ENCODE assay signal across 19 cellular contexts in genomic region chr5:136039202-136039601, GRCh38. TPM values are rescaled to one million over a fixed set of nuclear protein-coding genes. Genes with fewer than 3 reads are reported as not detected.
DNase-seq lines count a peak whose midpoint lies in the region; ATAC-seq, FAIRE-seq and TF ChIP-seq lines count a peak whose summit lies in the region.
"Had no signal": no experiment of that assay in that cellular context is flagged by ENCODE, and none has a peak within 500 bp of the region (broad histone marks: within the 10 kb centered on the region; RNA-seq: fewer than 3 reads in every experiment).

No MANE protein-coding gene starts in this region.

- 100% methylated on average over 2 of the region's 2 CpGs for WGBS in mammary epithelial cell (ENCODE audit: low coverage, missing lambda C conversion rate)

- no peak for ATAC-seq in stimulated activated naive CD8-positive, alpha-beta T cell treated with anti-CD3 and anti-CD28 coated beads, Interleukin-15, Interleukin-2, amounts not matched to agents 100 U/mL and 50 U/mL, for 24 hours

- no peaks in the 10 kb centered on the region for H3K27me3 Mint-ChIP-seq in MCF 10A (ENCODE audit: insufficient read depth, unreplicated experiment)
- H3K27me3 Mint-ChIP-seq: CD4-positive, alpha-beta T cell had no signal

- H2AFZ ChIP-seq in osteoblast (ENCODE audit: low read length) (no peak overlapping the region), mammary epithelial cell (ENCODE audit: low read depth, low read length) (no peak overlapping the region)

- TF ChIP-seq CTCF in RWPE1 (conservative IDR thresholded peaks at IDR 0.05; ENCODE audit: low read depth): no peak
- peak; percentile 25 for TF ChIP-seq CTCF in cardiac fibroblast (IDR thresholded peaks at IDR 0.05; ENCODE audit: low read depth, low read length)
- TF ChIP-seq CTCF in osteoblast (IDR thresholded peaks at IDR 0.05; ENCODE audit: extremely low read depth, low read depth, low read length): peak; percentile 11
- no peak for TF ChIP-seq CTCF in mammary epithelial cell (conservative IDR thresholded peaks at IDR 0.05 in 1 of 2, IDR thresholded peaks at IDR 0.05 in 1 of 2; ENCODE audit: extremely low read depth in 1 of 2, insufficient read depth in 1 of 2, low read depth in 1 of 2, low read length in 2 of 2)
- no peak for TF ChIP-seq CTCF in MCF 10A (IDR thresholded peaks at IDR 0.05; ENCODE audit: unreplicated experiment)

- H4K20me1 ChIP-seq in osteoblast (ENCODE audit: insufficient read depth, low read length): peaks cover 6% of the 10 kb centered on the region
- H4K20me1 ChIP-seq in mammary epithelial cell (ENCODE audit: insufficient read depth, low read length): no peaks in the 10 kb centered on the region

- peaks cover 62% of the 10 kb centered on the region for H3K4me1 Mint-ChIP-seq in MCF 10A (ENCODE audit: insufficient read depth, unreplicated experiment)

- H3K4me3 ChIP-seq in cardiac fibroblast (replicated peaks in 1 of 2; ENCODE audit: low read depth in 2 of 2, low read length in 2 of 2) (no peak overlapping the region), osteoblast (ENCODE audit: insufficient read depth, low read length) (no peak overlapping the region), mammary epithelial cell (replicated peaks in 1 of 3; ENCODE audit: insufficient read depth in 1 of 3, low read depth in 2 of 3, low read length in 3 of 3) (no peak overlapping the region)
- H3K4me3 ChIP-seq: SJSA1 had no signal

- no peak overlapping the region for H3K9ac ChIP-seq in mammary epithelial cell (ENCODE audit: insufficient read depth, low read length)

- CTCF ChIA-PET in RWPE1 (lab: Yijun Ruan, JAX): interaction anchor here (0.6 to 1.0 kb wide), 3 partner anchors 14 to 219 kb away, joined by 3 to 4 read pairs (median 3); no protein-coding TSS in a partner anchor
- CTCF ChIA-PET in mammary epithelial cell (lab: Charles Lee; ENCODE audit: low non-redundant PET): no interaction called here
- CTCF ChIA-PET in MCF 10A (lab: Yijun Ruan, JAX): interaction anchor here (0.8 to 18.0 kb wide), 5 partner anchors 23 to 34 kb away, joined by 3 to 171 read pairs (median 13); no protein-coding TSS in a partner anchor

- intact Hi-C loops in mammary epithelial cell (cut with micrococcal nuclease): no loop called here
- intact Hi-C loops in MCF 10A (cut with micrococcal nuclease): no loop called here

- peak overlapping the region; percentile 55 for H3K27ac ChIP-seq in RWPE1
- peak overlapping the region; percentile 87 for H3K27ac ChIP-seq in osteoblast (ENCODE audit: low read depth, low read length)
- no peak overlapping the region for H3K27ac ChIP-seq in mammary epithelial cell (ENCODE audit: insufficient read depth, low read depth, low read length)
- H3K27ac ChIP-seq: SJSA1 had no signal

- peaks cover 100% of the 10 kb centered on the region for H3K36me3 Mint-ChIP-seq in MCF 10A (ENCODE audit: insufficient read depth, unreplicated experiment)

- no peak overlapping the region for H3K4me2 ChIP-seq in osteoblast (ENCODE audit: insufficient read depth, low read length)
- no peak overlapping the region for H3K4me2 ChIP-seq in mammary epithelial cell (ENCODE audit: insufficient read depth, low read depth, low read length)

- BruUV-seq in mammary epithelial cell (replicated peaks; lab: Mats Ljungman, UMichigan) (no TSS peak), MCF 10A (replicated peaks; lab: Mats Ljungman, UMichigan) (no TSS peak)

- H3K27ac Mint-ChIP-seq in MCF 10A (ENCODE audit: low read depth, unreplicated experiment): no peak overlapping the region
- H3K27ac Mint-ChIP-seq: CD4-positive, alpha-beta T cell had no signal

- POLR2A ChIA-PET in RWPE1 (lab: Yijun Ruan, JAX; ENCODE audit: low non-redundant PET) (no interaction called here), MCF 10A (lab: Yijun Ruan, JAX) (interaction anchor here (0.6 to 37.2 kb wide), 6 partner anchors 19 to 1478 kb away, joined by 3 to 1604 read pairs (median 4); partner anchors contain the start of gene TGFBI)

- no peak overlapping the region for H3K4me3 Mint-ChIP-seq in MCF 10A (ENCODE audit: unreplicated experiment)
- H3K4me3 Mint-ChIP-seq: CD4-positive, alpha-beta T cell had no signal

- in situ Hi-C loops in mammary epithelial cell (cut with MboI; ENCODE audit: low sequenced_read_pairs in 2 of 2): no loop called here

- dilution Hi-C loops in mammary epithelial cell (cut with HindIII; ENCODE audit: low sequenced_read_pairs): no loop called here

- peaks cover 30% of the 10 kb centered on the region for H3K79me2 ChIP-seq in osteoblast (ENCODE audit: insufficient read depth, low read length)
- peaks cover 10% of the 10 kb centered on the region for H3K79me2 ChIP-seq in mammary epithelial cell (ENCODE audit: insufficient read depth, low read length)

- DNase-seq in GM19239 (ENCODE audit: insufficient read length, low spot score) (no peak), RWPE1 (ENCODE audit: low spot score) (no peak), cardiac fibroblast (ENCODE audit: low read depth in 2 of 2) (no peak), osteoblast (ENCODE audit: insufficient read length, low spot score, missing footprints) (no peak), mammary epithelial cell (no peak), LoVo (ENCODE audit: low spot score) (no peak), MCF 10A (ENCODE audit: unreplicated experiment) (no peak)
- no peak for DNase-seq in stimulated activated naive CD8-positive, alpha-beta T cell treated with anti-CD3 and anti-CD28 coated beads, Interleukin-15, Interleukin-2, amounts not matched to agents 100 U/mL and 50 U/mL, for 24 hours
- DNase-seq: BE2C; Calu3; CD4-positive, alpha-beta T cell; DMS79; GOT3; NCI-H187; NCI-H446; NCI-H69; NK-92 treated with Interleukin-12 subunit alpha and Interleukin-12 subunit beta, amount 100 ng/mL, for 24 hours; OCI-M1 had no signal

- peaks cover 91% of the 10 kb centered on the region for H3K36me3 ChIP-seq in osteoblast (ENCODE audit: insufficient read depth, low read length)
- peaks cover 9% of the 10 kb centered on the region for H3K36me3 ChIP-seq in mammary epithelial cell (ENCODE audit: insufficient read depth, low read length)
- H3K36me3 ChIP-seq: BE2C had no signal

- FAIRE-seq in GM19239 (lab: Jason Lieb, UNC): peak; percentile 14

- H3K4me1 ChIP-seq in osteoblast (ENCODE audit: insufficient read depth, low read length): peaks cover 59% of the 10 kb centered on the region
- peaks cover 36% of the 10 kb centered on the region for H3K4me1 ChIP-seq in mammary epithelial cell (ENCODE audit: insufficient read depth, low read length)
- H3K4me1 ChIP-seq: BE2C had no signal

- H3K9me3 ChIP-seq in osteoblast (ENCODE audit: low read depth, low read length): no peaks in the 10 kb centered on the region
- H3K9me3 ChIP-seq in mammary epithelial cell (replicated peaks; ENCODE audit: insufficient read depth, low read length): peaks cover 4% of the 10 kb centered on the region
- H3K9me3 ChIP-seq: BE2C, SJSA1 had no signal

- peaks cover 6% of the 10 kb centered on the region for H3K9me3 Mint-ChIP-seq in MCF 10A (ENCODE audit: unreplicated experiment)
- H3K9me3 Mint-ChIP-seq: CD4-positive, alpha-beta T cell had no signal

- H3K27me3 ChIP-seq in osteoblast (ENCODE audit: insufficient read depth, low read length): no peaks in the 10 kb centered on the region
- H3K27me3 ChIP-seq in mammary epithelial cell (ENCODE audit: insufficient read depth, low read length): no peaks in the 10 kb centered on the region
- H3K27me3 ChIP-seq: BE2C, SJSA1 had no signal

RNA-seq across cellular contexts. Expression of gene TGFBI, which starts 10.4 kb away (rescaled TPM):
- total RNA-seq in osteoblast: 1,700 and 2,120 TPM in 2 replicates
- 10 to 100 TPM; 56.0 to 77.3 TPM for total RNA-seq in mammary epithelial cell
- 264 TPM for polyA plus RNA-seq in mammary epithelial cell
- 390 TPM for polyA minus RNA-seq in mammary epithelial cell
- total RNA-seq in MCF 10A (2022): 623 and 892 TPM in 2 replicates

Comparison
In these comparisons a context has a peak if more than half of its experiments do, and no peak if none do; other contexts are left out.
1. CTCF ChIP-seq: peak in cardiac fibroblast (single experiment) and osteoblast (single experiment); none in RWPE1 (single experiment), mammary epithelial cell (0 of 2) and MCF 10A (single experiment).